Comparison of ENCODE assay signal across 10 cellular contexts in the genomic region with DNA sequence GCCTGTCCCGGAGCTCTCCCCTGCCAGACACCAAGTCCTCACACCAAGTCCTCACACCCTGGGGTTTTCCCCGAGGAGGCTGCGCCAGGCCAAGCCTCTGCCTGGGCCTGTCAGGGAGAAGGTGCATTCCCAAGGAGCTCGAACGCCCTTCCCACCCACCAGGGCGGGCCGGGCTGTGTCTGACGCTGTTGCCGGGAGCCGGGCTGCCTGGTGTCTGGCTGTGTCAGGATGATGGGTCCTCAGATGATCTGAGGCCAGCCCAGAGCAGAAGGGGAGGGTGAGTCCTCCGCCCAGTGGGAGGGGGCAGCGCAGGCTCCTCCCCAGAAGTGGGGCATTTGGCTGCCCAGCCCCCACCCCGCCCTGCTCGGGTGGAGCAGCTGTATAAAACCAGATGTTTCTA. TPM values are rescaled to one million over a fixed set of nuclear protein-coding genes. Genes with fewer than 3 reads are reported as not detected.
DNase-seq lines count a peak whose midpoint lies in the region; ATAC-seq and TF ChIP-seq lines count a peak whose summit lies in the region.
"Had no signal": no experiment of that assay in that cellular context is flagged by ENCODE, and none has a peak within 500 bp of the region (broad histone marks: within the 10 kb centered on the region; RNA-seq: fewer than 3 reads in every experiment).

No MANE protein-coding gene starts in this region.

- no peak overlapping the region for H3K27ac Mint-ChIP-seq in activated CD4-positive, alpha-beta memory T cell treated with anti-CD3 and anti-CD28 coated beads, Interleukin-2, amount 10 ng/mL, durations not matched to agents 7 days and 5 days
- no peak overlapping the region for H3K27ac Mint-ChIP-seq in activated CD4-positive, alpha-beta T cell treated with anti-CD3 and anti-CD28 coated beads, Interleukin-2, amount 10 ng/mL, durations not matched to agents 7 days and 5 days

- in situ Hi-C loops in GM13977 (cut with MboI; ENCODE audit: low pct_unique_long_range_greater_than_20kb, low sequenced_read_pairs, unreplicated experiment): no loop called here

- H3K27me3 Mint-ChIP-seq in activated CD4-positive, alpha-beta memory T cell treated with anti-CD3 and anti-CD28 coated beads, Interleukin-2, amount 10 ng/mL, durations not matched to agents 7 days and 5 days: peaks cover 9% of the 10 kb centered on the region
- peaks cover 20% of the 10 kb centered on the region for H3K27me3 Mint-ChIP-seq in activated CD4-positive, alpha-beta T cell treated with anti-CD3 and anti-CD28 coated beads, Interleukin-2, amount 10 ng/mL, durations not matched to agents 7 days and 5 days

- CTCF ChIA-PET in activated CD4-positive, alpha-beta memory T cell treated with anti-CD3 and anti-CD28 coated beads, Interleukin-2, amount 10 ng/mL, durations not matched to agents 7 days and 5 days (lab: Charles Lee): no interaction called here
- CTCF ChIA-PET in activated CD4-positive, alpha-beta T cell treated with anti-CD3 and anti-CD28 coated beads, Interleukin-2, amount 10 ng/mL, durations not matched to agents 7 days and 5 days (lab: Charles Lee): interaction anchor here (0.6 kb wide), 1 partner anchor 102 kb away, joined by 3 read pairs; no protein-coding TSS in a partner anchor

- peaks cover 98% of the 10 kb centered on the region for H3K27me3 ChIP-seq in left ventricle myocardium inferior (ENCODE audit: low read depth)

- H3K27ac ChIP-seq in left ventricle myocardium inferior (replicated peaks): no peak overlapping the region

- H3K36me3 ChIP-seq in left ventricle myocardium inferior: no peaks in the 10 kb centered on the region

- H3K36me3 Mint-ChIP-seq in activated CD4-positive, alpha-beta memory T cell treated with anti-CD3 and anti-CD28 coated beads, Interleukin-2, amount 10 ng/mL, durations not matched to agents 7 days and 5 days (ENCODE audit: low read depth): peaks cover 4% of the 10 kb centered on the region
- H3K36me3 Mint-ChIP-seq in activated CD4-positive, alpha-beta T cell treated with anti-CD3 and anti-CD28 coated beads, Interleukin-2, amount 10 ng/mL, durations not matched to agents 7 days and 5 days (ENCODE audit: low read depth): no peaks in the 10 kb centered on the region

- no peaks in the 10 kb centered on the region for H3K4me1 ChIP-seq in left ventricle myocardium inferior

- intact Hi-C loops in left ventricle myocardium inferior (cut with micrococcal nuclease) (no loop called here), posterior vena cava (cut with DNase I) (no loop called here)

- H3K9me3 ChIP-seq in left ventricle myocardium inferior (replicated peaks): peaks cover 5% of the 10 kb centered on the region

- H3K4me3 ChIP-seq in left ventricle myocardium inferior: no peak overlapping the region

- H3K9me3 Mint-ChIP-seq in activated CD4-positive, alpha-beta memory T cell treated with anti-CD3 and anti-CD28 coated beads, Interleukin-2, amount 10 ng/mL, durations not matched to agents 7 days and 5 days: peaks cover 2% of the 10 kb centered on the region
- H3K9me3 Mint-ChIP-seq in activated CD4-positive, alpha-beta T cell treated with anti-CD3 and anti-CD28 coated beads, Interleukin-2, amount 10 ng/mL, durations not matched to agents 7 days and 5 days: peaks cover 6% of the 10 kb centered on the region

- no peaks in the 10 kb centered on the region for H3K4me1 Mint-ChIP-seq in activated CD4-positive, alpha-beta memory T cell treated with anti-CD3 and anti-CD28 coated beads, Interleukin-2, amount 10 ng/mL, durations not matched to agents 7 days and 5 days
- H3K4me1 Mint-ChIP-seq in activated CD4-positive, alpha-beta T cell treated with anti-CD3 and anti-CD28 coated beads, Interleukin-2, amount 10 ng/mL, durations not matched to agents 7 days and 5 days: no peaks in the 10 kb centered on the region

- H3K4me3 Mint-ChIP-seq in activated CD4-positive, alpha-beta memory T cell treated with anti-CD3 and anti-CD28 coated beads, Interleukin-2, amount 10 ng/mL, durations not matched to agents 7 days and 5 days: no peak overlapping the region
- H3K4me3 Mint-ChIP-seq in activated CD4-positive, alpha-beta T cell treated with anti-CD3 and anti-CD28 coated beads, Interleukin-2, amount 10 ng/mL, durations not matched to agents 7 days and 5 days: no peak overlapping the region

- DNase-seq in ELF-1 (ENCODE audit: low read depth, low spot score) (peak; percentile 97), amygdala (lab: John Stamatoyannopoulos, UW) (peak in 46 of 56 donors; percentile 13 to 85 (median 51)), left ventricle myocardium inferior (peak; percentile 50), posterior vena cava (ENCODE audit: low spot score) (peak; percentile 86), GM13977 (ENCODE audit: low spot score) (no peak)
- DNase-seq in activated CD4-positive, alpha-beta memory T cell treated with anti-CD3 and anti-CD28 coated beads, Interleukin-2, amount 10 ng/mL, durations not matched to agents 7 days and 5 days: no peak
- DNase-seq in activated CD4-positive, alpha-beta T cell treated with anti-CD3 and anti-CD28 coated beads, Interleukin-2, amount 10 ng/mL, durations not matched to agents 7 days and 5 days: no peak
- DNase-seq: activated CD8-positive, alpha-beta memory T cell treated with anti-CD3 and anti-CD28 coated beads, Interleukin-2, amount 50 U/mL, for 48 hours; DMS79 had no signal

- no peak for ATAC-seq in GM18873 (IDR thresholded peaks at IDR 0.05; ENCODE audit: low FRiP score, unreplicated experiment)

- TF ChIP-seq CTCF in left ventricle myocardium inferior (IDR thresholded peaks at IDR 0.05; ENCODE audit: borderline replicate concordance): no peak
- no peak for TF ChIP-seq CTCF in GM13977 (IDR thresholded peaks at IDR 0.05; ENCODE audit: extremely low read depth, insufficient read depth, missing control alignments)

- POLR2A ChIA-PET in activated CD4-positive, alpha-beta memory T cell treated with anti-CD3 and anti-CD28 coated beads, Interleukin-2, amount 10 ng/mL, durations not matched to agents 7 days and 5 days (lab: Charles Lee): no interaction called here
- POLR2A ChIA-PET in activated CD4-positive, alpha-beta T cell treated with anti-CD3 and anti-CD28 coated beads, Interleukin-2, amount 10 ng/mL, durations not matched to agents 7 days and 5 days (lab: Charles Lee): no interaction called here

RNA-seq across cellular contexts. Expression of a gene that starts 2.3 kb away (rescaled TPM):
- total RNA-seq in left ventricle myocardium inferior (0.41 TPM), posterior vena cava (1 to 10 TPM; 3.8 to 6.7 TPM)
- total RNA-seq in activated CD4-positive, alpha-beta memory T cell treated with anti-CD3 and anti-CD28 coated beads, Interleukin-2, amount 10 ng/mL, durations not matched to agents 7 days and 5 days: not detected
- total RNA-seq in activated CD4-positive, alpha-beta T cell treated with anti-CD3 and anti-CD28 coated beads, Interleukin-2, amount 10 ng/mL, durations not matched to agents 7 days and 5 days: not detected

RNA-seq across cellular contexts. Expression of a gene that starts 25.6 kb away (rescaled TPM):
- 4.5 TPM for total RNA-seq in left ventricle myocardium inferior
- total RNA-seq in posterior vena cava: 10 to 100 TPM; 24.0 to 38.3 TPM
- total RNA-seq in activated CD4-positive, alpha-beta memory T cell treated with anti-CD3 and anti-CD28 coated beads, Interleukin-2, amount 10 ng/mL, durations not matched to agents 7 days and 5 days: not detected
- total RNA-seq in activated CD4-positive, alpha-beta T cell treated with anti-CD3 and anti-CD28 coated beads, Interleukin-2, amount 10 ng/mL, durations not matched to agents 7 days and 5 days: not detected

RNA-seq across cellular contexts. Expression of a gene that starts 32.9 kb away (rescaled TPM):
- 11.8 TPM for total RNA-seq in left ventricle myocardium inferior
- total RNA-seq in posterior vena cava: 10 to 100 TPM; 22.7 to 22.9 TPM
- total RNA-seq in activated CD4-positive, alpha-beta memory T cell treated with anti-CD3 and anti-CD28 coated beads, Interleukin-2, amount 10 ng/mL, durations not matched to agents 7 days and 5 days: 1 to 10 TPM; 5.2 to 6.6 TPM
- 1 to 10 TPM; 3.1 to 3.9 TPM for total RNA-seq in activated CD4-positive, alpha-beta T cell treated with anti-CD3 and anti-CD28 coated beads, Interleukin-2, amount 10 ng/mL, durations not matched to agents 7 days and 5 days

RNA-seq across cellular contexts. Expression of a gene that starts 34.9 kb away (rescaled TPM):
- total RNA-seq in left ventricle myocardium inferior (0.74 TPM), posterior vena cava (1 to 10 TPM; 1.7 to 6.9 TPM)
- total RNA-seq in activated CD4-positive, alpha-beta memory T cell treated with anti-CD3 and anti-CD28 coated beads, Interleukin-2, amount 10 ng/mL, durations not matched to agents 7 days and 5 days: not detected
- total RNA-seq in activated CD4-positive, alpha-beta T cell treated with anti-CD3 and anti-CD28 coated beads, Interleukin-2, amount 10 ng/mL, durations not matched to agents 7 days and 5 days: not detected

Comparison
In these comparisons a context has a peak if more than half of its experiments do, and no peak if none do; other contexts are left out.
1. DNase-seq: peak in ELF-1 (single experiment), amygdala (46 of 56), left ventricle myocardium inferior (single experiment) and posterior vena cava (single experiment); none in activated CD4-positive, alpha-beta memory T cell treated with anti-CD3 and anti-CD28 coated beads, Interleukin-2, amount 10 ng/mL, durations not matched to agents 7 days and 5 days (single experiment), GM13977 (single experiment) and activated CD4-positive, alpha-beta T cell treated with anti-CD3 and anti-CD28 coated beads, Interleukin-2, amount 10 ng/mL, durations not matched to agents 7 days and 5 days (single experiment).